13 cellular contexts compared by ENCODE assay signal in genomic region chr6:148169701-148170100, GRCh38.
DNase-seq lines count a peak whose midpoint lies in the region; ATAC-seq and TF ChIP-seq lines count a peak whose summit lies in the region.
"Had no signal": no experiment of that assay in that cellular context is flagged by ENCODE, and none has a peak within 500 bp of the region (broad histone marks: within the 10 kb centered on the region; RNA-seq: fewer than 3 reads in every experiment).

No MANE protein-coding gene starts in this region.

- H3K9me3 ChIP-seq in cardiac muscle cell (ENCODE audit: low read depth): no peaks in the 10 kb centered on the region
- H3K9me3 ChIP-seq in neural cell (ENCODE audit: low read length): no peaks in the 10 kb centered on the region
- H3K9me3 ChIP-seq: BLaER1 treated with 17β-estradiol and CSF1 and Interleukin-3, amounts not matched to agents 10 nM and 100 nM; HAP-1 had no signal

- H3K27me3 ChIP-seq in cardiac muscle cell (no peaks in the 10 kb centered on the region), neural cell (ENCODE audit: insufficient read depth, low read depth, low read length) (no peaks in the 10 kb centered on the region)
- H3K27me3 ChIP-seq: BLaER1 treated with 17β-estradiol and CSF1 and Interleukin-3, amounts not matched to agents 10 nM and 100 nM had no signal

- H3K36me3 ChIP-seq in cardiac muscle cell (no peaks in the 10 kb centered on the region), neural cell (ENCODE audit: insufficient read depth, low read length) (no peaks in the 10 kb centered on the region)
- H3K36me3 ChIP-seq: BLaER1 treated with 17β-estradiol and CSF1 and Interleukin-3, amounts not matched to agents 10 nM and 100 nM; HAP-1 had no signal

- no peaks in the 10 kb centered on the region for H3F3A ChIP-seq in neural cell (ENCODE audit: insufficient read depth, low read length, poor library complexity, severe bottlenecking)

- DNase-seq in cardiac muscle cell (ENCODE audit: low read depth in 1 of 2, low spot score in 1 of 2) (peak in 1 of 2 donors; percentile 37), cardiac septum (ENCODE audit: low spot score) (no peak), astrocyte of the hippocampus (ENCODE audit: low read depth, low spot score) (peak; percentile 11), AG08396 (ENCODE audit: low spot score) (no peak), NOMO-1 treated with DMSO at 0.1 percent for 48 hours (lab: John Stamatoyannopoulos, UW; ENCODE audit: unreplicated experiment) (no peak)
- DNase-seq: 8988T; CD4-positive, CD25-positive, alpha-beta regulatory T cell; DMS53; GOT3 had no signal

- no peaks in the 10 kb centered on the region for H3K9me2 ChIP-seq in neural cell (ENCODE audit: insufficient read depth, low read length)

- H3K4me3 ChIP-seq in cardiac muscle cell: no peak overlapping the region
- no peak overlapping the region for H3K4me3 ChIP-seq in neural cell (ENCODE audit: low read length)
- H3K4me3 ChIP-seq: BLaER1 treated with 17β-estradiol and CSF1 and Interleukin-3, amounts not matched to agents 10 nM and 100 nM; HAP-1 had no signal

- peak overlapping the region; percentile 77 for H3K27ac ChIP-seq in cardiac muscle cell
- peak overlapping the region; percentile 68 for H3K27ac ChIP-seq in neural cell (ENCODE audit: low read length)
- H3K27ac ChIP-seq: BLaER1 treated with 17β-estradiol and CSF1 and Interleukin-3, amounts not matched to agents 10 nM and 100 nM had no signal

- peak; percentile 16 for TF ChIP-seq RAD21 in neural cell (conservative IDR thresholded peaks at IDR 0.05)

- no peak for TF ChIP-seq CTCF in cardiac muscle cell (IDR thresholded peaks at IDR 0.05; ENCODE audit: low read depth, low read length)
- no peak for TF ChIP-seq CTCF in neural cell (IDR thresholded peaks at IDR 0.05; ENCODE audit: poor library complexity, severe bottlenecking)

- peak overlapping the region; percentile 21 for H3K9ac ChIP-seq in neural cell (ENCODE audit: low read length)
- H3K9ac ChIP-seq: BLaER1 treated with 17β-estradiol and CSF1 and Interleukin-3, amounts not matched to agents 10 nM and 100 nM had no signal

- TF ChIP-seq EP300 in neural cell (conservative IDR thresholded peaks at IDR 0.05; ENCODE audit: poor library complexity, severe bottlenecking): peak; percentile 44

- H3K79me2 ChIP-seq in neural cell (replicated peaks; ENCODE audit: insufficient read depth, low read length): no peaks in the 10 kb centered on the region

- H4K20me1 ChIP-seq in neural cell (ENCODE audit: insufficient read depth): no peaks in the 10 kb centered on the region
- H4K20me1 ChIP-seq: BLaER1 treated with 17β-estradiol and CSF1 and Interleukin-3, amounts not matched to agents 10 nM and 100 nM had no signal

- H3K4me2 ChIP-seq in neural cell (ENCODE audit: low read length): no peak overlapping the region
- H3K4me2 ChIP-seq: BLaER1 treated with 17β-estradiol and CSF1 and Interleukin-3, amounts not matched to agents 10 nM and 100 nM had no signal

- intact Hi-C loops in cardiac septum (cut with DNase I): loop anchor here (10.0 kb wide), 1 partner anchor 515 kb away; no protein-coding TSS in a partner anchor

- H2AFZ ChIP-seq in neural cell (ENCODE audit: low read depth, low read length): no peak overlapping the region

- H3K4me1 ChIP-seq in cardiac muscle cell (ENCODE audit: low read depth): peaks cover 39% of the 10 kb centered on the region
- H3K4me1 ChIP-seq: BLaER1 treated with 17β-estradiol and CSF1 and Interleukin-3, amounts not matched to agents 10 nM and 100 nM; HAP-1 had no signal

- no peak for ATAC-seq in GM18873 (IDR thresholded peaks at IDR 0.05; ENCODE audit: low FRiP score, unreplicated experiment)

TF ChIP-seq in neural cell, 6 proteins besides CTCF, POLR2A, EP300 and RAD21:
- no peak for TF ChIP-seq EZH2 (IDR thresholded peaks at IDR 0.05; ENCODE audit: borderline replicate concordance, insufficient read depth, low read length, poor library complexity, severe bottlenecking)
- peak; percentile 41 for TF ChIP-seq POLR2AphosphoS5 (IDR thresholded peaks at IDR 0.05)
- no peak for TF ChIP-seq TAF1 (IDR thresholded peaks at IDR 0.05; ENCODE audit: low read depth)
- no peak for TF ChIP-seq REST (IDR thresholded peaks at IDR 0.05; ENCODE audit: borderline replicate concordance)
